16 cellular contexts compared by ENCODE assay signal in the genomic region with DNA sequence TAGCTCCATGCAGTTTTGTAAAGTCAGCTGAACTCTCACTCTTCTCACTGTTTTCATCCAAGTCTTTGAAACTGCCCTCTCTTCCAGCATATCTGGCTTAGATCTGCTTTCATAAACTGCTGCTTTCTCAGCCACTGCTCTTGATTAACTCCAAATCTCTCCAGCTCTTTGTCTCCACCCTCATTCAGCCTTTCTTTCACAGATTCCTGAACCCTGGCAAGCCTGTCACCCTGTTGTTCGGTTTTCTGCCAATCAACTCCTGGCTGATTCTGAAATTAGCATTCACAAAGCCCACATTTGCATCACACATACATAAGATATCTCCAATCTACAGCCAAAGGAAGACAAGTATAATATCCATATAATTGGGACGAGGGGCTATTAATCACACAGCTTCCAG.
DNase-seq lines count a peak whose midpoint lies in the region; ATAC-seq lines count a peak whose summit lies in the region.
"Had no signal": no experiment of that assay in that cellular context is flagged by ENCODE, and none has a peak within 500 bp of the region (broad histone marks: within the 10 kb centered on the region; RNA-seq: fewer than 3 reads in every experiment).

No MANE protein-coding gene starts in this region.

- H3K9me3 ChIP-seq in HUES6 (ENCODE audit: control insufficient read depth, insufficient read depth, low read depth, low read length) = no peaks in the 10 kb centered on the region
- H3K9me3 ChIP-seq in NT2/D1 (ENCODE audit: insufficient read depth, low read length) = no peaks in the 10 kb centered on the region
- H3K9me3 ChIP-seq in iPS-15b (ENCODE audit: control insufficient read depth, insufficient read depth, low read length) = no peaks in the 10 kb centered on the region
- H3K9me3 ChIP-seq: BE2C had no signal

- H3K36me3 ChIP-seq in HUES6 (ENCODE audit: control insufficient read depth, insufficient read depth, low read length) (no peaks in the 10 kb centered on the region), NT2/D1 (ENCODE audit: insufficient read depth, insufficient read length, low read length) (no peaks in the 10 kb centered on the region), iPS-15b (ENCODE audit: control insufficient read depth, insufficient read depth, low read length) (no peaks in the 10 kb centered on the region)
- H3K36me3 ChIP-seq: BE2C had no signal

- ATAC-seq in GM18517 (IDR thresholded peaks at IDR 0.05; ENCODE audit: unreplicated experiment) = no peak
- no peak for ATAC-seq in GM19328 (IDR thresholded peaks at IDR 0.05; ENCODE audit: unreplicated experiment)
- ATAC-seq: Right ventricle myocardium inferior, SK-N-SH treated with all-trans-retinoic acid at 6 μM for 48 hours had no signal

- H3K4me3 ChIP-seq in HUES6 (ENCODE audit: low read depth, low read length) = no peak overlapping the region
- H3K4me3 ChIP-seq in NT2/D1 (ENCODE audit: insufficient read length, low read depth) = no peak overlapping the region
- H3K4me3 ChIP-seq in iPS-15b (ENCODE audit: low read depth, low read length) = peak overlapping the region; percentile 16

- H3K27ac ChIP-seq in HUES6 (ENCODE audit: low read depth, low read length) = peak overlapping the region; percentile 36; the same call in 1 of the 2 replicates

- DNase-seq in NT2/D1 (ENCODE audit: low read depth, low spot score) = peak; percentile 9
- DNase-seq in retina = peak; percentile 31
- no peak for DNase-seq in NCI-H2171 treated with DMSO at 0.1 percent for 48 hours (lab: John Stamatoyannopoulos, UW)
- no peak for DNase-seq in G401 (ENCODE audit: low spot score)
- DNase-seq: BE2C; CD4-positive, alpha-beta memory T cell; KG1; NCI-H2081 treated with DMSO at 0.1 percent for 48 hours; NCI-H2227 treated with DMSO at 0.1 percent for 48 hours; NCI-H526 had no signal

- H3K4me1 ChIP-seq in HUES6 (ENCODE audit: control insufficient read depth, insufficient read depth, low read length) = peaks cover 17% of the 10 kb centered on the region
- H3K4me1 ChIP-seq in NT2/D1 (ENCODE audit: insufficient read depth, insufficient read length) = no peaks in the 10 kb centered on the region
- H3K4me1 ChIP-seq in iPS-15b (ENCODE audit: control insufficient read depth, insufficient read depth, low read length) = peaks cover 13% of the 10 kb centered on the region
- H3K4me1 ChIP-seq: BE2C had no signal

- in situ Hi-C loops in G401 (cut with HindIII; ENCODE audit: low sequenced_read_pairs) = no loop called here

- no peaks in the 10 kb centered on the region for H3K27me3 ChIP-seq in HUES6 (ENCODE audit: control insufficient read depth, insufficient read depth, low read length)
- no peaks in the 10 kb centered on the region for H3K27me3 ChIP-seq in NT2/D1 (ENCODE audit: insufficient read depth, insufficient read length)
- no peaks in the 10 kb centered on the region for H3K27me3 ChIP-seq in iPS-15b (ENCODE audit: control insufficient read depth, insufficient read depth, low read length)
- H3K27me3 ChIP-seq: BE2C had no signal

- H3K9ac ChIP-seq in HUES6 (ENCODE audit: low read length) (no peak overlapping the region), NT2/D1 (ENCODE audit: insufficient read length, low read depth) (no peak overlapping the region), iPS-15b (ENCODE audit: low read depth, low read length) (no peak overlapping the region)

Comparison
In these comparisons a context has a peak if more than half of its experiments do, and no peak if none do; other contexts are left out.
1. DNase-seq: peak in NT2/D1 (single experiment) and retina (single experiment); none in NCI-H2171 treated with DMSO at 0.1 percent for 48 hours (single experiment) and G401 (single experiment).